38 cellular contexts compared by ENCODE assay signal in the genomic region with DNA sequence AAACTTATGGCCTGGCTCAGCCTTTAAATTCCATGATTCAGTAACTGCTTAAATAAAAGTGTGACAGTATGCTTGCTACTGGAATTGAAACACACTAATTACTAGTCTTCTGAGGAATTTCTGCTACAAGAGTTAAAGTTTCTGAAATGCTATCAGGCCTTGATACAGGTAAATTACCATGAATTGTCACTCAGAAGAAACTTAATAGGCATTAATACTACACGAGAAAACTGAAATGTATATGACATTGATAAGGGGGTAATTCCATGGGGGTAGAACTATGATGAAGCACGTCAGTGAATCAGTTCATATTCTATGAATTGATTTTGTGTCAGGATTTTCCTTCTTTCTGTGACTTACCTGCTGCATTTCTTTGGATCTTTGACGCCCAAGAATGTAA. TPM values are rescaled to one million over a fixed set of nuclear protein-coding genes. Genes with fewer than 3 reads are reported as not detected.
"Had no signal": no experiment of that assay in that cellular context is flagged by ENCODE, and none has a peak within 500 bp of the region (broad histone marks: within the 10 kb centered on the region; RNA-seq: fewer than 3 reads in every experiment).

No MANE protein-coding gene starts in this region.

- H3K36me3 ChIP-seq: MG63 had no signal

- H3K4me3 ChIP-seq: MG63 had no signal

- H3K27ac ChIP-seq: KMS-11 had no signal

- H3K9ac ChIP-seq: KMS-11 had no signal

- H3K9me3 ChIP-seq: MG63 had no signal

- H3K4me2 ChIP-seq: KMS-11 had no signal

- DNase-seq: Karpas-422, Kasumi-1, MG63, MM.1S, MV-4-11, NCI-H1048, NCI-H1092, NCI-H1092 treated with DMSO at 0.1 percent for 48 hours, NCI-H1105, NCI-H1105 treated with DMSO at 0.1 percent for 48 hours, NCI-H1417, NCI-H1417 treated with DMSO at 0.1 percent for 48 hours, NCI-H1436, NCI-H1436 treated with DMSO at 0.1 percent for 48 hours, NCI-H146, NCI-H1694, NCI-H1694 treated with DMSO at 0.1 percent for 48 hours, NCI-H187, NCI-H187 treated with DMSO at 0.1 percent for 48 hours, NCI-H1930, NCI-H2029, NCI-H2029 treated with DMSO at 0.1 percent for 48 hours, NCI-H2081, NCI-H2081 treated with DMSO at 0.1 percent for 48 hours, NCI-H2107, NCI-H2171, NCI-H2171 treated with DMSO at 0.1 percent for 48 hours, NCI-H2227 treated with DMSO at 0.1 percent for 48 hours, NCI-H226, NCI-H345, NCI-H446, NCI-H446 treated with DMSO at 0.1 percent for 48 hours, NCI-H510A had no signal

RNA-seq across cellular contexts. Expression of a gene that starts 3.0 kb away (rescaled TPM):
- total RNA-seq: LHCN-M2, M059J had no signal

RNA-seq across cellular contexts. Expression of a gene that starts 8.3 kb away (rescaled TPM):
- total RNA-seq: LHCN-M2, M059J, MCF 10A, NCI-H460 had no signal
